In genomic region chr6:76682842-76683241, GRCh38 we compare ENCODE assay signal across 10 cellular contexts.
DNase-seq lines count a peak whose midpoint lies in the region; ATAC-seq, FAIRE-seq and TF ChIP-seq lines count a peak whose summit lies in the region.
"Had no signal": no experiment of that assay in that cellular context is flagged by ENCODE, and none has a peak within 500 bp of the region (broad histone marks: within the 10 kb centered on the region; RNA-seq: fewer than 3 reads in every experiment).

No MANE protein-coding gene starts in this region.

- TF ChIP-seq CTCF in thyroid gland (IDR thresholded peaks at IDR 0.05): peak in 3 of 6 experiments; percentile 16 to 40 (median 39)

- no peak for TF ChIP-seq POLR2A in GM18505 (IDR thresholded peaks at IDR 0.05; ENCODE audit: borderline replicate concordance, extremely low read depth, insufficient read depth, insufficient read length)
- no peak for TF ChIP-seq POLR2A in thyroid gland (IDR thresholded peaks at IDR 0.05)

- no peaks in the 10 kb centered on the region for H3K9me3 ChIP-seq in thyroid gland

- H3K27me3 ChIP-seq in thyroid gland: no peaks in the 10 kb centered on the region

- WGBS in thyroid gland, 2 donors: 18 to 25% methylated on average over 1 of the region's 1 CpG

- H3K27ac Mint-ChIP-seq in T-helper 2 cell treated with Interferon-gamma antibody and Interleukin-4, amounts not matched to agents 5 μg/mL and 100 μg/mL, for 36 hours: no peak overlapping the region
- H3K27ac Mint-ChIP-seq: dendritic cell treated with granulocyte-macrophage colony-stimulating factor and Interleukin-4, amounts not matched to agents 40 ng/mL and 50 ng/mL, for 4 days had no signal

- peak; percentile 5 for DNase-seq in NCI-H1105 (lab: John Stamatoyannopoulos, UW)
- DNase-seq in islet precursor cell: no peak
- DNase-seq in thyroid gland: no peak
- no peak for DNase-seq in T-helper 2 cell treated with Interferon-gamma antibody and Interleukin-4, amounts not matched to agents 5 μg/mL and 100 μg/mL, for 36 hours (ENCODE audit: low spot score)
- DNase-seq in 8988T: no peak
- DNase-seq: NCI-H2081 treated with DMSO at 0.1 percent for 48 hours had no signal

- peaks cover 12% of the 10 kb centered on the region for H3K9me3 Mint-ChIP-seq in T-helper 2 cell treated with Interferon-gamma antibody and Interleukin-4, amounts not matched to agents 5 μg/mL and 100 μg/mL, for 36 hours

- H3K27me3 Mint-ChIP-seq in T-helper 2 cell treated with Interferon-gamma antibody and Interleukin-4, amounts not matched to agents 5 μg/mL and 100 μg/mL, for 36 hours (ENCODE audit: low read depth): no peaks in the 10 kb centered on the region
- H3K27me3 Mint-ChIP-seq: dendritic cell treated with granulocyte-macrophage colony-stimulating factor and Interleukin-4, amounts not matched to agents 40 ng/mL and 50 ng/mL, for 4 days had no signal

- H3K27ac ChIP-seq in thyroid gland: no peak overlapping the region

- no peaks in the 10 kb centered on the region for H3K36me3 Mint-ChIP-seq in T-helper 2 cell treated with Interferon-gamma antibody and Interleukin-4, amounts not matched to agents 5 μg/mL and 100 μg/mL, for 36 hours (ENCODE audit: low read depth)

- no peaks in the 10 kb centered on the region for H3K4me1 Mint-ChIP-seq in T-helper 2 cell treated with Interferon-gamma antibody and Interleukin-4, amounts not matched to agents 5 μg/mL and 100 μg/mL, for 36 hours (ENCODE audit: low read depth)

- intact Hi-C loops in thyroid gland (cut with DNase I): no loop called here

- FAIRE-seq in A204.1 (lab: Jason Lieb, UNC) (peak; percentile 95), endometrium (lab: Jason Lieb, UNC) (peak; percentile 96)

- no peaks in the 10 kb centered on the region for H3K4me1 ChIP-seq in thyroid gland

- no peaks in the 10 kb centered on the region for H3K36me3 ChIP-seq in thyroid gland

- ATAC-seq in GM18505 (IDR thresholded peaks at IDR 0.05; ENCODE audit: unreplicated experiment): peak; percentile 57

- no peak overlapping the region for H3K4me3 ChIP-seq in thyroid gland (replicated peaks in 1 of 3)

- H3K4me3 Mint-ChIP-seq in T-helper 2 cell treated with Interferon-gamma antibody and Interleukin-4, amounts not matched to agents 5 μg/mL and 100 μg/mL, for 36 hours: no peak overlapping the region
- H3K4me3 Mint-ChIP-seq: dendritic cell treated with granulocyte-macrophage colony-stimulating factor and Interleukin-4, amounts not matched to agents 40 ng/mL and 50 ng/mL, for 4 days had no signal
